ENCODE assay signal across 8 cellular contexts in genomic region chr1:153978274-153978909, GRCh38. TPM values are rescaled to one million over a fixed set of nuclear protein-coding genes. Genes with fewer than 3 reads are reported as not detected.
DNase-seq lines count a peak whose midpoint lies in the region; ATAC-seq and TF ChIP-seq lines count a peak whose summit lies in the region.

No MANE protein-coding gene starts in this region.

- H3K9me3 Mint-ChIP-seq in natural killer cell treated with Interleukin-12 subunit alpha and Interleukin-12 subunit beta and Interleukin-15 and Interleukin-18, amount 100 ng/mL, for 72 hours = no peaks in the 10 kb centered on the region

- H3K4me1 Mint-ChIP-seq in natural killer cell treated with Interleukin-12 subunit alpha and Interleukin-12 subunit beta and Interleukin-15 and Interleukin-18, amount 100 ng/mL, for 72 hours (ENCODE audit: low read depth in 2 of 2) = peaks cover 23 to 30% of the 10 kb centered on the region in 2 donors

- H4K20me1 ChIP-seq in BLaER1 treated with 17β-estradiol and CSF1 and Interleukin-3, amounts not matched to agents 10 nM and 100 nM = peaks cover 0 to 16% (median 0%) of the 10 kb centered on the region in 11 experiments; a peak in 4 of 22 replicates

- DNase-seq in LNCaP clone FGC (ENCODE audit: low read depth) = no peak
- no peak for DNase-seq in colonic mucosa
- DNase-seq in natural killer cell treated with Interleukin-12 subunit alpha and Interleukin-12 subunit beta and Interleukin-15 and Interleukin-18, amount 100 ng/mL, for 72 hours (ENCODE audit: low spot score) = no peak
- no peak for DNase-seq in MV-4-11 (lab: John Stamatoyannopoulos, UW)

- peak overlapping the region; percentile 89 to 96 (median 91); a peak in 20 of 22 replicates for H3K9ac ChIP-seq in BLaER1 treated with 17β-estradiol and CSF1 and Interleukin-3, amounts not matched to agents 10 nM and 100 nM
- H3K9ac ChIP-seq in colonic mucosa (ENCODE audit: low read depth in 2 of 2, low read length in 2 of 2) = peak overlapping the region in 1 of 2 donors; percentile 98

- H3K27ac ChIP-seq in BLaER1 treated with 17β-estradiol and CSF1 and Interleukin-3, amounts not matched to agents 10 nM and 100 nM = peak overlapping the region in 9 of 11 experiments; percentile 86 to 94 (median 88); a peak in 17 of 22 replicates
- H3K27ac ChIP-seq in colonic mucosa = peak overlapping the region; percentile 93

- H3K4me2 ChIP-seq in BLaER1 treated with 17β-estradiol and CSF1 and Interleukin-3, amounts not matched to agents 10 nM and 100 nM = peak overlapping the region; percentile 82 to 99 (median 93)

- no peaks in the 10 kb centered on the region for H3K27me3 Mint-ChIP-seq in natural killer cell treated with Interleukin-12 subunit alpha and Interleukin-12 subunit beta and Interleukin-15 and Interleukin-18, amount 100 ng/mL, for 72 hours

- no peak for TF ChIP-seq CTCF in LNCaP clone FGC (IDR thresholded peaks at IDR 0.05; ENCODE audit: control insufficient read depth, extremely low read depth, insufficient read depth)
- no peak for TF ChIP-seq CTCF in colonic mucosa (IDR thresholded peaks at IDR 0.05)

- no peaks in the 10 kb centered on the region for H3K27me3 ChIP-seq in BLaER1 treated with 17β-estradiol and CSF1 and Interleukin-3, amounts not matched to agents 10 nM and 100 nM
- H3K27me3 ChIP-seq in colonic mucosa = no peaks in the 10 kb centered on the region

- H3K4me3 Mint-ChIP-seq in natural killer cell treated with Interleukin-12 subunit alpha and Interleukin-12 subunit beta and Interleukin-15 and Interleukin-18, amount 100 ng/mL, for 72 hours = peak overlapping the region; percentile 99

- peak overlapping the region; percentile 83 to 98 (median 94) for H3K4me3 ChIP-seq in BLaER1 treated with 17β-estradiol and CSF1 and Interleukin-3, amounts not matched to agents 10 nM and 100 nM
- H3K4me3 ChIP-seq in LNCaP clone FGC (ENCODE audit: low read depth, low read length) (peak overlapping the region; percentile 83), colonic mucosa (peak overlapping the region; percentile 100)

- H3K4me1 ChIP-seq in BLaER1 treated with 17β-estradiol and CSF1 and Interleukin-3, amounts not matched to agents 10 nM and 100 nM = peaks cover 29 to 69% (median 64%) of the 10 kb centered on the region in 10 experiments
- peaks cover 8% of the 10 kb centered on the region for H3K4me1 ChIP-seq in colonic mucosa

- H3K36me3 Mint-ChIP-seq in natural killer cell treated with Interleukin-12 subunit alpha and Interleukin-12 subunit beta and Interleukin-15 and Interleukin-18, amount 100 ng/mL, for 72 hours = peaks cover 11% of the 10 kb centered on the region

- no peak for ATAC-seq in natural killer cell treated with Interleukin-12 subunit alpha and Interleukin-12 subunit beta and Interleukin-15 and Interleukin-18, amount 100 ng/mL, for 72 hours
- ATAC-seq in GM19328 (IDR thresholded peaks at IDR 0.05; ENCODE audit: unreplicated experiment) = no peak
- no peak for ATAC-seq in GM19023 (IDR thresholded peaks at IDR 0.05; ENCODE audit: unreplicated experiment)
- no peak for ATAC-seq in HG02973 (IDR thresholded peaks at IDR 0.05; ENCODE audit: unreplicated experiment)

- peak overlapping the region; percentile 86 to 94 for H3K27ac Mint-ChIP-seq in natural killer cell treated with Interleukin-12 subunit alpha and Interleukin-12 subunit beta and Interleukin-15 and Interleukin-18, amount 100 ng/mL, for 72 hours

- peaks cover 26 to 74% (median 64%) of the 10 kb centered on the region in 11 experiments for H3K36me3 ChIP-seq in BLaER1 treated with 17β-estradiol and CSF1 and Interleukin-3, amounts not matched to agents 10 nM and 100 nM
- no peaks in the 10 kb centered on the region for H3K36me3 ChIP-seq in colonic mucosa

- no peaks in the 10 kb centered on the region for H3K9me3 ChIP-seq in BLaER1 treated with 17β-estradiol and CSF1 and Interleukin-3, amounts not matched to agents 10 nM and 100 nM (replicated peaks in 1 of 11)
- no peaks in the 10 kb centered on the region for H3K9me3 ChIP-seq in colonic mucosa

- intact Hi-C loops in colonic mucosa (cut with DNase I) = no loop called here

RNA-seq across cellular contexts. Expression of gene JTB, which starts 0.9 kb away (rescaled TPM):
- 100 to 1,000 TPM; 133 to 245 TPM for total RNA-seq in colonic mucosa
- 100 to 1,000 TPM; 164 to 255 TPM for total RNA-seq in natural killer cell treated with Interleukin-12 subunit alpha and Interleukin-12 subunit beta and Interleukin-15 and Interleukin-18, amount 100 ng/mL, for 72 hours

RNA-seq across cellular contexts. Expression of gene RAB13, which starts 7.7 kb away (rescaled TPM):
- total RNA-seq in colonic mucosa = 10 to 100 TPM; 62.7 to 84.7 TPM
- 10 to 100 TPM in 1 of 2 donors, 1 to 10 TPM in 1; 7.8 to 11.5 TPM for total RNA-seq in natural killer cell treated with Interleukin-12 subunit alpha and Interleukin-12 subunit beta and Interleukin-15 and Interleukin-18, amount 100 ng/mL, for 72 hours

RNA-seq across cellular contexts. Expression of gene CREB3L4, which starts 10.7 kb away (rescaled TPM):
- 10 to 100 TPM; 19.0 to 37.1 TPM for total RNA-seq in colonic mucosa
- 1 to 10 TPM; 4.5 to 6.1 TPM for total RNA-seq in natural killer cell treated with Interleukin-12 subunit alpha and Interleukin-12 subunit beta and Interleukin-15 and Interleukin-18, amount 100 ng/mL, for 72 hours

RNA-seq across cellular contexts. Expression of gene RPS27, which starts 12.2 kb away (rescaled TPM):
- total RNA-seq in colonic mucosa = 1,000 to 10,000 TPM; 1,048 to 1,210 TPM
- 100 to 1,000 TPM; 370 to 905 TPM for total RNA-seq in natural killer cell treated with Interleukin-12 subunit alpha and Interleukin-12 subunit beta and Interleukin-15 and Interleukin-18, amount 100 ng/mL, for 72 hours

RNA-seq across cellular contexts. Expression of gene SLC39A1, which starts 15.1 kb away (rescaled TPM):
- 10 to 100 TPM; 76.8 to 90.9 TPM for total RNA-seq in colonic mucosa
- 10 to 100 TPM; 65.6 to 74.2 TPM for total RNA-seq in natural killer cell treated with Interleukin-12 subunit alpha and Interleukin-12 subunit beta and Interleukin-15 and Interleukin-18, amount 100 ng/mL, for 72 hours

Comparison
In these comparisons a context has a peak if more than half of its experiments do, and no peak if none do; other contexts are left out.
1. RNA of gene RAB13, which starts 7.7 kb away (total RNA-seq): 62.7 to 84.7 TPM in colonic mucosa; 7.8 to 11.5 TPM in natural killer cell treated with Interleukin-12 subunit alpha and Interleukin-12 subunit beta and Interleukin-15 and Interleukin-18, amount 100 ng/mL, for 72 hours; every median in the first group is over 4 times any median in the second.
2. Peak in every context shown above with its lines, with median percentiles within 50 percentile points of each other: H3K4me3 ChIP-seq.